ENCODE assay signal across 9 cellular contexts in the genomic region with DNA sequence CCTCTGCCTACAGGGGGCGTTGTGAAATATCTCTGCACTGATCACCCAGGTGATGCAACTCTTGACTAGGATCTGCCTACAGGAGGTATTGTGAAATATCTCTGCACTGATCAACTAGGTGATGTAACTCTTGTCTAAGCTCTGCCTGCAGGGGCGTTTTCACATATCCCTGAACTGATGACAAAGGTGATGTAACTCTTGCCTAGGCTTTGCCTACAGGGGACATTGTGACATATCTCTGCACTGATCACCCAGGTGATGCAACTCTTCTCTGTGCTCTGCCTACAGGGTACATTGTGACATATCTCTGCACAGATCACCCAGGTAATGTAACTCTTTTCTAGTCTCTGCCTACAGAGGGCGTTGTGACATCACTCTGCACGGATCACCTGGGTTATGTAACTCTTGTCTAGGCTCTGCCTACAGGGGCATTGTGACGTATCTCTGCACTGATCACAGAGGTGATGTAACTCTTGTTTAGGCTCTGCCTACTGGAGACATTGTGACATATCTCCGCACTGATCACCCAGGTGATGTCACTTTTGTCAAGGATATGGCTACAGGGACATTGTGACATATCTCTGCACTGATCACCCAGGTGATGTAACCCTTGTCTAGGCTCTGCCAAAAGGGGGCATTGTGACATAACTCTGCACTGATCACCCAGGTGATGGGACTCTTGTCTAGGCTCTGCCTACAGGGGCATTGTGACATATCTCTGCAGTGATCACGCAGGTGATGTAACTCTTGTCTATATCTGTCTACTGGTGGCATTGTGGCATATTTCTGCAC. TPM values are rescaled to one million over a fixed set of nuclear protein-coding genes. Genes with fewer than 3 reads are reported as not detected.
DNase-seq lines count a peak whose midpoint lies in the region; ATAC-seq, FAIRE-seq and TF ChIP-seq lines count a peak whose summit lies in the region.
"Not testable (repeated sequence)": the region's sequence is repeated elsewhere in the genome, so short reads cannot be mapped to it uniquely, and the experiment has no call there.
"Had no signal": no experiment of that assay in that cellular context is flagged by ENCODE, and none has a peak within 500 bp of the region (broad histone marks: within the 10 kb centered on the region; RNA-seq: fewer than 3 reads in every experiment).

No MANE protein-coding gene starts in this region.

- H3K9me3 Mint-ChIP-seq in CD4-positive, alpha-beta memory T cell, result peaks cover 12 to 36% (median 32%) of the 10 kb centered on the region in 8 donors
- peaks cover 32% of the 10 kb centered on the region for H3K9me3 Mint-ChIP-seq in activated naive CD4-positive, alpha-beta T cell treated with anti-CD3 and anti-CD28 coated beads, Interleukin-2, amount 10 ng/mL, durations not matched to agents 7 days and 5 days

- DNase-seq in CD4-positive, alpha-beta memory T cell, result peak; percentile 54 to 83 (median 66)
- peak; percentile 83 to 99 for DNase-seq in HL-60 (ENCODE audit: low read depth in 1 of 2, low spot score in 1 of 2)
- DNase-seq in activated naive CD4-positive, alpha-beta T cell treated with anti-CD3 and anti-CD28 coated beads, Interleukin-2, amount 10 ng/mL, durations not matched to agents 7 days and 5 days, result peak; percentile 38
- peak; percentile 71 for DNase-seq in epithelial cell of esophagus (ENCODE audit: low read depth)
- DNase-seq in HepG2 (ENCODE audit: low spot score), result peak; percentile 97
- DNase-seq in stimulated activated CD4-positive, alpha-beta T cell treated with anti-CD3 and anti-CD28 coated beads, Interleukin-4, amount 100 ng/mL, for 24 hours, result peak; percentile 32

- not testable (repeated sequence) for H3K27ac ChIP-seq in CD4-positive, alpha-beta memory T cell (ENCODE audit: low read depth, low read length); HL-60 (replicated peaks)
- H3K27ac ChIP-seq in HepG2 (ENCODE audit: extremely low read length, insufficient read depth, low read length), result peak overlapping the region; percentile 31

- H3K79me2 ChIP-seq in HepG2 (ENCODE audit: insufficient read depth, low read length), result not testable (repeated sequence)

- H2AFZ ChIP-seq in HepG2 (ENCODE audit: low read length), result not testable (repeated sequence)

- peak; percentile 42 for TF ChIP-seq RAD21 in HepG2 (CRISPR knock-in tag; IDR thresholded peaks at IDR 0.05)

- peak overlapping the region in 4 of 7 donors; percentile 0 to 98 (median 18) for H3K27ac Mint-ChIP-seq in CD4-positive, alpha-beta memory T cell
- not testable (repeated sequence) for H3K27ac Mint-ChIP-seq in activated naive CD4-positive, alpha-beta T cell treated with anti-CD3 and anti-CD28 coated beads, Interleukin-2, amount 10 ng/mL, durations not matched to agents 7 days and 5 days

- H3K4me1 Mint-ChIP-seq in CD4-positive, alpha-beta memory T cell, result peaks cover 6 to 24% (median 10%) of the 10 kb centered on the region in 4 donors
- H3K4me1 Mint-ChIP-seq in activated naive CD4-positive, alpha-beta T cell treated with anti-CD3 and anti-CD28 coated beads, Interleukin-2, amount 10 ng/mL, durations not matched to agents 7 days and 5 days, result peaks cover 11% of the 10 kb centered on the region

- intact Hi-C loops in CD4-positive, alpha-beta memory T cell (cut with micrococcal nuclease); HepG2 (cut with micrococcal nuclease; ENCODE audit: unreplicated experiment): not testable (repeated sequence)

- peak; percentile 37 to 92; a peak in 2 of 4 replicates for TF ChIP-seq EP300 in HepG2 (IDR thresholded peaks at IDR 0.05; ENCODE audit: low read depth in 2 of 2, low read length in 2 of 2)
- TF ChIP-seq EP300 in HepG2 (CRISPR knock-in tag; IDR thresholded peaks at IDR 0.05; ENCODE audit: borderline replicate concordance), result peak; percentile 65; the same call in 1 of the 2 replicates

- in situ Hi-C loops in HepG2 (cut with HindIII; ENCODE audit: extremely low pct_ligation_motif_present, low pct_unique_long_range_greater_than_20kb), result not testable (repeated sequence)

- TF ChIP-seq CTCF in HL-60 (IDR thresholded peaks at IDR 0.05; ENCODE audit: insufficient read depth, low read length); epithelial cell of esophagus (IDR thresholded peaks at IDR 0.05; ENCODE audit: insufficient read depth, low read depth, low read length, missing control alignments): not testable (repeated sequence)
- TF ChIP-seq CTCF in HepG2 (CRISPR knock-in tag; IDR thresholded peaks at IDR 0.05), result peak; percentile 73

- H3K4me3 ChIP-seq in CD4-positive, alpha-beta memory T cell (ENCODE audit: low read length in 2 of 2); HL-60 (replicated peaks; ENCODE audit: insufficient read depth, low read length); epithelial cell of esophagus (ENCODE audit: low read length); HepG2 (replicated peaks in 1 of 3; ENCODE audit: insufficient read depth in 1 of 3, low read depth in 2 of 3, low read length in 3 of 3): not testable (repeated sequence)

- H3K27me3 ChIP-seq in CD4-positive, alpha-beta memory T cell (ENCODE audit: insufficient read depth, low read length); HL-60 (ENCODE audit: insufficient read depth, poor library complexity, severe bottlenecking); HepG2 (ENCODE audit: control insufficient read depth in 1 of 2, insufficient read depth in 2 of 2, low read length in 2 of 2): not testable (repeated sequence)

- CTCF ChIA-PET in CD4-positive, alpha-beta memory T cell (lab: Charles Lee; ENCODE audit: partially characterized antibody); activated naive CD4-positive, alpha-beta T cell treated with anti-CD3 and anti-CD28 coated beads, Interleukin-2, amount 10 ng/mL, durations not matched to agents 7 days and 5 days (lab: Charles Lee); HepG2 (lab: Yijun Ruan, JAX; ENCODE audit: low intra/inter-chr PET ratio, low total read pairs): not testable (repeated sequence)

- H3K27me3 Mint-ChIP-seq in CD4-positive, alpha-beta memory T cell; activated naive CD4-positive, alpha-beta T cell treated with anti-CD3 and anti-CD28 coated beads, Interleukin-2, amount 10 ng/mL, durations not matched to agents 7 days and 5 days: not testable (repeated sequence)

- POLR2A ChIA-PET in CD4-positive, alpha-beta memory T cell (lab: Charles Lee; ENCODE audit: partially characterized antibody); HepG2 (lab: Yijun Ruan, JAX): not testable (repeated sequence)

- peak; percentile 13 for ATAC-seq in GM21381 (IDR thresholded peaks at IDR 0.05; ENCODE audit: unreplicated experiment)
- ATAC-seq in SK-N-SH treated with all-trans-retinoic acid at 6 μM for 48 hours, result peak; percentile 11; the same call in 1 of the 3 replicates
- ATAC-seq in HepG2, result peak; percentile 15

- not testable (repeated sequence) for H3K9me3 ChIP-seq in CD4-positive, alpha-beta memory T cell (ENCODE audit: control insufficient read depth in 1 of 2, low read length in 2 of 2)
- H3K9me3 ChIP-seq in HepG2 (ENCODE audit: low read length), result peaks cover 31% of the 10 kb centered on the region

- not testable (repeated sequence) for TF ChIP-seq POLR2A in HepG2 (IDR thresholded peaks at IDR 0.05; ENCODE audit: insufficient read depth in 1 of 2, low read depth in 2 of 2, low read length in 2 of 2)

- 6% methylated on average over 7 of the region's 7 CpGs for WGBS in HepG2 (ENCODE audit: low lambda C conversion rate)

- BruUV-seq in HepG2 (replicated peaks; lab: Mats Ljungman, UMichigan), result not testable (repeated sequence)

- peaks cover 0 to 20% of the 10 kb centered on the region in 2 donors for H3K36me3 Mint-ChIP-seq in CD4-positive, alpha-beta memory T cell
- H3K36me3 Mint-ChIP-seq in activated naive CD4-positive, alpha-beta T cell treated with anti-CD3 and anti-CD28 coated beads, Interleukin-2, amount 10 ng/mL, durations not matched to agents 7 days and 5 days, result not testable (repeated sequence)

- H3K4me3 Mint-ChIP-seq in CD4-positive, alpha-beta memory T cell, result peak overlapping the region in 1 of 8 donors; percentile 0
- not testable (repeated sequence) for H3K4me3 Mint-ChIP-seq in activated naive CD4-positive, alpha-beta T cell treated with anti-CD3 and anti-CD28 coated beads, Interleukin-2, amount 10 ng/mL, durations not matched to agents 7 days and 5 days

- H3K4me1 ChIP-seq in CD4-positive, alpha-beta memory T cell (ENCODE audit: insufficient read depth, low read length), result not testable (repeated sequence)
- peaks cover 37% of the 10 kb centered on the region for H3K4me1 ChIP-seq in HepG2 (ENCODE audit: insufficient read depth, low read length)

- not testable (repeated sequence) for H3K36me3 ChIP-seq in CD4-positive, alpha-beta memory T cell (ENCODE audit: insufficient read depth, low read length); HepG2 (replicated peaks in 1 of 2; ENCODE audit: control insufficient read depth in 1 of 2, insufficient read depth in 2 of 2, low read length in 2 of 2)

- FAIRE-seq in HepG2 (lab: Jason Lieb, UNC), result not testable (repeated sequence)

- not testable (repeated sequence) for H3K4me2 ChIP-seq in HepG2 (ENCODE audit: low read depth, low read length)

- H4K20me1 ChIP-seq in HepG2 (ENCODE audit: insufficient read depth, low read length), result not testable (repeated sequence)

- not testable (repeated sequence) for H3K9ac ChIP-seq in HepG2 (ENCODE audit: insufficient read depth, low read depth, low read length)

RNA-seq across cellular contexts. Expression of gene USP14, which starts 49.0 kb away (rescaled TPM):
- 10 to 100 TPM; 42.6 to 43.6 TPM for total RNA-seq in CD4-positive, alpha-beta memory T cell
- polyA plus RNA-seq in CD4-positive, alpha-beta memory T cell, result 10 to 100 TPM; 33.3 to 55.9 TPM
- 16.6 and 57.4 TPM in 2 replicates for total RNA-seq in HepG2 (2016; rRNA removed; fragmentation: Illumina TruSeq; extraction: Trizol)
- total RNA-seq in HepG2 (2016; cell fraction: cytosol; rRNA removed; fragmentation: Illumina TruSeq; extraction: Trizol; ENCODE audit: low read depth), result 38.3 and 42.6 TPM in 2 replicates
- 14.9 and 54.3 TPM in 2 replicates for total RNA-seq in HepG2 (2016; cell fraction: insoluble cytoplasmic fraction; rRNA removed; fragmentation: Illumina TruSeq; extraction: Trizol)
- 17.5 and 20.3 TPM in 2 replicates for total RNA-seq in HepG2 (2016; cell fraction: membrane; rRNA removed; fragmentation: Illumina TruSeq; extraction: Trizol)
- total RNA-seq in HepG2 (2016; cell fraction: nucleus; rRNA removed; fragmentation: Illumina TruSeq; extraction: Trizol), result 31.7 and 37.4 TPM in 2 replicates
- 10.7 and 14.7 TPM in 2 replicates for polyA plus RNA-seq in HepG2 (2011; rRNA removed)
- polyA plus RNA-seq in HepG2 (2011; cell fraction: cytosol; rRNA removed), result 4.1 and 7.6 TPM in 2 replicates
- 10.2 and 11.9 TPM in 2 replicates for polyA plus RNA-seq in HepG2 (2011; cell fraction: nucleus; rRNA removed)
- 30.6 and 36.5 TPM in 2 replicates for polyA plus RNA-seq in HepG2 (2012)
- 6.5 and 6.6 TPM in 2 replicates for polyA plus RNA-seq in HepG2 (2016; cell fraction: cytosol; fragmentation: Illumina TruSeq; extraction: Trizol; ENCODE audit: low read depth)
- polyA plus RNA-seq in HepG2 (2016; cell fraction: insoluble cytoplasmic fraction; fragmentation: Illumina TruSeq; extraction: Trizol; ENCODE audit: low read depth), result 76.5 and 77.5 TPM in 2 replicates
- 13.3 and 14.6 TPM in 2 replicates for polyA plus RNA-seq in HepG2 (2016; cell fraction: membrane; fragmentation: Illumina TruSeq; extraction: Trizol; ENCODE audit: low read depth)
- polyA plus RNA-seq in HepG2 (2016; cell fraction: nucleus; fragmentation: Illumina TruSeq; extraction: Trizol; ENCODE audit: insufficient read depth, low read depth), result 60.5 and 65.0 TPM in 2 replicates
- polyA minus RNA-seq in HepG2 (2011; rRNA and poly(A)+ RNA removed; ENCODE audit: low replicate concordance), result 5.4 and 7.6 TPM in 2 replicates
- 19.3 and 25.3 TPM in 2 replicates for polyA minus RNA-seq in HepG2 (2011; cell fraction: cytosol; rRNA and poly(A)+ RNA removed)
- polyA minus RNA-seq in HepG2 (2011; cell fraction: nucleus; rRNA and poly(A)+ RNA removed), result 29.3 and 32.4 TPM in 2 replicates

RNA-seq across cellular contexts. Expression of gene TUBB8B, which starts 59.9 kb away (rescaled TPM):
- total RNA-seq in CD4-positive, alpha-beta memory T cell, result not detected
- polyA plus RNA-seq in CD4-positive, alpha-beta memory T cell, result not detected
- 0.71 and 0.98 TPM in 2 replicates for total RNA-seq in HepG2 (2016; rRNA removed; fragmentation: Illumina TruSeq; extraction: Trizol)
- total RNA-seq in HepG2 (2016; cell fraction: cytosol; rRNA removed; fragmentation: Illumina TruSeq; extraction: Trizol; ENCODE audit: low read depth), result 0.51 and 0.88 TPM in 2 replicates
- 0.71 and 0.74 TPM in 2 replicates for total RNA-seq in HepG2 (2016; cell fraction: insoluble cytoplasmic fraction; rRNA removed; fragmentation: Illumina TruSeq; extraction: Trizol)
- total RNA-seq in HepG2 (2016; cell fraction: membrane; rRNA removed; fragmentation: Illumina TruSeq; extraction: Trizol), result 1.3 and 1.4 TPM in 2 replicates
- not detected in 2 replicates for total RNA-seq in HepG2 (2016; cell fraction: nucleus; rRNA removed; fragmentation: Illumina TruSeq; extraction: Trizol)
- polyA plus RNA-seq in HepG2 (2011; rRNA removed), result 4.4 and 6.7 TPM in 2 replicates
- polyA plus RNA-seq in HepG2 (2011; cell fraction: cytosol; rRNA removed), result 2.2 and 6.5 TPM in 2 replicates
- polyA plus RNA-seq in HepG2 (2011; cell fraction: nucleus; rRNA removed), result 5.7 and 15.2 TPM in 2 replicates
- 0.51 and 2.7 TPM in 2 replicates for polyA plus RNA-seq in HepG2 (2012)
- 0.77 and 1.1 TPM in 2 replicates for polyA plus RNA-seq in HepG2 (2016; cell fraction: cytosol; fragmentation: Illumina TruSeq; extraction: Trizol; ENCODE audit: low read depth)
- polyA plus RNA-seq in HepG2 (2016; cell fraction: insoluble cytoplasmic fraction; fragmentation: Illumina TruSeq; extraction: Trizol; ENCODE audit: low read depth), result 0.75 and 0.88 TPM in 2 replicates
- polyA plus RNA-seq in HepG2 (2016; cell fraction: membrane; fragmentation: Illumina TruSeq; extraction: Trizol; ENCODE audit: low read depth), result 1.4 and 2.1 TPM in 2 replicates
- 2.2 and 2.4 TPM in 2 replicates for polyA plus RNA-seq in HepG2 (2016; cell fraction: nucleus; fragmentation: Illumina TruSeq; extraction: Trizol; ENCODE audit: insufficient read depth, low read depth)
- polyA minus RNA-seq in HepG2 (2011; rRNA and poly(A)+ RNA removed; ENCODE audit: low replicate concordance), result 0.65 and 4.4 TPM in 2 replicates
- not detected in 2 replicates for polyA minus RNA-seq in HepG2 (2011; cell fraction: cytosol; rRNA and poly(A)+ RNA removed)
- polyA minus RNA-seq in HepG2 (2011; cell fraction: nucleus; rRNA and poly(A)+ RNA removed), result 0.99 and 1.4 TPM in 2 replicates
- total RNA-seq: natural killer cell had no signal

Comparison
In these comparisons a context has a peak if more than half of its experiments do, and no peak if none do; other contexts are left out.
1. DNase-seq: peak in every context shown above with its lines; median percentile 97 in HepG2; 91 in HL-60; 71 in epithelial cell of esophagus; 66 in CD4-positive, alpha-beta memory T cell; 38 in activated naive CD4-positive, alpha-beta T cell treated with anti-CD3 and anti-CD28 coated beads, Interleukin-2, amount 10 ng/mL, durations not matched to agents 7 days and 5 days; 32 in stimulated activated CD4-positive, alpha-beta T cell treated with anti-CD3 and anti-CD28 coated beads, Interleukin-4, amount 100 ng/mL, for 24 hours.